14 cellular contexts compared by ENCODE assay signal in the genomic region with DNA sequence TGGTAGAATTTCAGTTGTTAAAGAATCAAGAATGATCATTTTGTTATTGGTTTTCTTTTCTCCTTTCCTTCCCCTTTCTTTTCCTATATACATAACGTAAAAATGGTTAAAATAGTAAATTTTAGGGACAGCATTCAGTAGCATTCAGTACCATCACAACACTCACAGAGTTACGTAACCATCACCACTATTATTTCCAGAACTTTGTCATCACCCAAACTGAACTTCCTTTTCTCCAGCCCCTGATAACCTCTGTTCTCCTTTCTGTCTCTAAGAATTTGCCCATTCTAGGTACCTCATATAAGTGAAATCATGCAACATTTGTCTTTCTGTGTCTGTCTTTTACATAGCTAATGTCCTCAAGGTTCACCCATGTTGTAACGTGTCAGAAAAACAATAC.
DNase-seq lines count a peak whose midpoint lies in the region; ATAC-seq and TF ChIP-seq lines count a peak whose summit lies in the region.
"Had no signal": no experiment of that assay in that cellular context is flagged by ENCODE, and none has a peak within 500 bp of the region (broad histone marks: within the 10 kb centered on the region; RNA-seq: fewer than 3 reads in every experiment).

No MANE protein-coding gene starts in this region.

- no peak for TF ChIP-seq CTCF in coronary artery (IDR thresholded peaks at IDR 0.05)
- TF ChIP-seq CTCF in vagina (IDR thresholded peaks at IDR 0.05) = no peak
- no peak for TF ChIP-seq CTCF in uterus (IDR thresholded peaks at IDR 0.05)

- peak overlapping the region; percentile 27 for H3K4me3 ChIP-seq in coronary artery
- no peak overlapping the region for H3K4me3 ChIP-seq in muscle layer of duodenum (ENCODE audit: low read depth in 1 of 2, low read length in 2 of 2)
- H3K4me3 ChIP-seq in vagina = no peak overlapping the region
- no peak overlapping the region for H3K4me3 ChIP-seq in uterus
- H3K4me3 ChIP-seq: HAP-1 had no signal

- TF ChIP-seq POLR2A in vagina (IDR thresholded peaks at IDR 0.05) (no peak), uterus (IDR thresholded peaks at IDR 0.05) (no peak)

- DNase-seq in activated naive CD8-positive, alpha-beta T cell treated with anti-CD3 and anti-CD28 coated beads for 36 hours = no peak
- DNase-seq in coronary artery (ENCODE audit: low spot score) = no peak
- no peak for DNase-seq in vagina (ENCODE audit: extremely low spot score in 2 of 2)
- DNase-seq in uterus = no peak
- DNase-seq in HuH-7.5 (ENCODE audit: low spot score) = no peak
- DNase-seq: DMS79 treated with DMSO at 0.1 percent for 48 hours; stimulated activated CD4-positive, alpha-beta T cell treated with anti-CD3 and anti-CD28 coated beads, Interleukin-2, amount 100 ng/mL, for 24 hours; stimulated activated naive CD8-positive, alpha-beta T cell treated with anti-CD3 and anti-CD28 coated beads, Interleukin-15, Interleukin-2, amounts not matched to agents 100 U/mL and 50 U/mL, for 24 hours had no signal

- H3K4me1 Mint-ChIP-seq in activated naive CD8-positive, alpha-beta T cell (ENCODE audit: low read depth) = peaks cover 63% of the 10 kb centered on the region
- peaks cover 69% of the 10 kb centered on the region for H3K4me1 Mint-ChIP-seq in activated naive CD8-positive, alpha-beta T cell treated with anti-CD3 and anti-CD28 coated beads for 36 hours

- H3K4me3 Mint-ChIP-seq in activated naive CD8-positive, alpha-beta T cell = no peak overlapping the region
- H3K4me3 Mint-ChIP-seq in activated naive CD8-positive, alpha-beta T cell treated with anti-CD3 and anti-CD28 coated beads for 36 hours = no peak overlapping the region

- H3K9me3 ChIP-seq in muscle layer of duodenum (ENCODE audit: control insufficient read depth in 1 of 2, low read length in 2 of 2) (no peaks in the 10 kb centered on the region), vagina (no peaks in the 10 kb centered on the region), uterus (no peaks in the 10 kb centered on the region)
- H3K9me3 ChIP-seq: HAP-1 had no signal

- ATAC-seq in HG03196 (IDR thresholded peaks at IDR 0.05; ENCODE audit: unreplicated experiment) = no peak
- ATAC-seq: activated CD4-positive, CD25-positive, alpha-beta regulatory T cell treated with anti-CD3 and anti-CD28 coated beads, Interleukin-2, amount 50 U/mL, for 24 hours; stimulated activated naive CD8-positive, alpha-beta T cell treated with anti-CD3 and anti-CD28 coated beads, Interleukin-15, Interleukin-2, amounts not matched to agents 100 U/mL and 50 U/mL, for 24 hours had no signal

- H3K4me1 ChIP-seq in muscle layer of duodenum (ENCODE audit: control insufficient read depth in 1 of 2, insufficient read depth in 2 of 2, low read length in 2 of 2) = peaks cover 24 to 25% of the 10 kb centered on the region in 2 donors
- peaks cover 56% of the 10 kb centered on the region for H3K4me1 ChIP-seq in vagina
- no peaks in the 10 kb centered on the region for H3K4me1 ChIP-seq in uterus
- H3K4me1 ChIP-seq: HAP-1 had no signal

- no peaks in the 10 kb centered on the region for H3K9me3 Mint-ChIP-seq in activated naive CD8-positive, alpha-beta T cell (ENCODE audit: low read depth)
- H3K9me3 Mint-ChIP-seq in activated naive CD8-positive, alpha-beta T cell treated with anti-CD3 and anti-CD28 coated beads for 36 hours = no peaks in the 10 kb centered on the region

- H3K27ac ChIP-seq in coronary artery = peak overlapping the region in 1 of 2 donors; percentile 74
- H3K27ac ChIP-seq in muscle layer of duodenum (ENCODE audit: low read length) = peak overlapping the region; percentile 36
- H3K27ac ChIP-seq in vagina = peak overlapping the region; percentile 69
- no peak overlapping the region for H3K27ac ChIP-seq in uterus
- H3K27ac ChIP-seq: RWPE1 had no signal

- no peaks in the 10 kb centered on the region for H3K27me3 Mint-ChIP-seq in activated naive CD8-positive, alpha-beta T cell
- no peaks in the 10 kb centered on the region for H3K27me3 Mint-ChIP-seq in activated naive CD8-positive, alpha-beta T cell treated with anti-CD3 and anti-CD28 coated beads for 36 hours

- H3K36me3 ChIP-seq in muscle layer of duodenum (ENCODE audit: control insufficient read depth in 1 of 2, insufficient read depth in 2 of 2, low read length in 2 of 2) = no peaks in the 10 kb centered on the region
- no peaks in the 10 kb centered on the region for H3K36me3 ChIP-seq in vagina
- H3K36me3 ChIP-seq in uterus = no peaks in the 10 kb centered on the region
- H3K36me3 ChIP-seq: HAP-1 had no signal

- peak overlapping the region; percentile 73 for H3K27ac Mint-ChIP-seq in activated naive CD8-positive, alpha-beta T cell
- no peak overlapping the region for H3K27ac Mint-ChIP-seq in activated naive CD8-positive, alpha-beta T cell treated with anti-CD3 and anti-CD28 coated beads for 36 hours

- H3K36me3 Mint-ChIP-seq in activated naive CD8-positive, alpha-beta T cell = peaks cover 4% of the 10 kb centered on the region
- peaks cover 33% of the 10 kb centered on the region for H3K36me3 Mint-ChIP-seq in activated naive CD8-positive, alpha-beta T cell treated with anti-CD3 and anti-CD28 coated beads for 36 hours

- intact Hi-C loops in vagina (cut with DNase I) = no loop called here
- intact Hi-C loops in uterus (cut with DNase I; ENCODE audit: low total_unique reads) = no loop called here

- H3K27me3 ChIP-seq in muscle layer of duodenum (ENCODE audit: low read depth, low read length) (no peaks in the 10 kb centered on the region), vagina (no peaks in the 10 kb centered on the region), uterus (no peaks in the 10 kb centered on the region)

Comparison
In these comparisons a context has a peak if more than half of its experiments do, and no peak if none do; other contexts are left out.
1. H3K27ac ChIP-seq: peak in muscle layer of duodenum (single experiment) and vagina (single experiment); none in uterus (0 of 2).